ENCODE assay signal across 10 cellular contexts in the genomic region with DNA sequence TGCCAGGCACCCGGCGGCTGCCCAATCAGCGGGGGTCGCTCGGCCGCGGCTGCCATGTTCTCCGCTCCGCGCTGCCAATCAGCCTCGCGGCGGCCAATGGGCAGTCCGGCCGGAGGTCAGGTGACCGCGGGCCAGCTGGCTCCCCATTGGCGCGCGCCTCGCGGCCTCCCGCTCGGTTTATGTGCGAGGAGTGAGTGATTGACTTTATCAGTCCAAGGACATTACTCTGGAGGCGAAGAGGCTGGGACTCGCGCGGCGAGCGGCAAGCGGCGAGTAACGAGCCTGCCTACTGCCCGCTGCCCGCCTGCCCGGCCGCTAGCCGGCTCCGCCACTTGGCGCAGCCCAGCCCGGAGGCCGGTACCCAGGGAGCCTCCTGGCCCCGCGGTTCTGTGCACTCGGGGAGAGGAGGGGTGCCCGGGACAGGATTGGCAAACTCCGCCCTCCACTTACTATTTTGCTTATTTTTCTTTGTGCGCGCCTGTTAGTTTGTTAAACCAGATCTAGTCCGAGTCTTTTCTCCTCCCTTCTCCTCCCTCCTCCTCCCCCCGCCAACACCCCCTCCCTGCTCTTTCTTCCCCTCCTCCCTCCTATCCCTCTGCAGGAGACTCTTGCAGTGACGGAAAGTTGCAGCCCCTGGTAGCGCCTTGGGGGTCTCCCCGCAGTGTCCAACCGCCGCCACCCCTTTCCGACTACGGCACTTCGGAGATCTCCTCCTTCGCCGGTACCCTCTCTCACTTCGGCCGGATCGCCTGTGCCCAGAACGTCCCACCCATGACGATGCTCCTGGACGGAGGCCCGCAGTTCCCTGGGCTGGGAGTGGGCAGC. TPM values are rescaled to one million over a fixed set of nuclear protein-coding genes. Genes with fewer than 3 reads are reported as not detected.
DNase-seq lines count a peak whose midpoint lies in the region; ATAC-seq, FAIRE-seq and TF ChIP-seq lines count a peak whose summit lies in the region.
"Had no signal": no experiment of that assay in that cellular context is flagged by ENCODE, and none has a peak within 500 bp of the region (broad histone marks: within the 10 kb centered on the region; RNA-seq: fewer than 3 reads in every experiment).

A gene (plus strand): TSS at position 207 of the 825 bp plus-strand sequence. CDS start 565 bp downstream, at position 772.

- H3K9me3 Mint-ChIP-seq in WTC11: no peaks in the 10 kb centered on the region

- POLR2A ChIA-PET in WTC11 (lab: Charles Lee): interaction anchor here (1.0 to 1.9 kb wide), 5 partner anchors 8 to 16 kb away, joined by 3 to 8 read pairs (median 4); no protein-coding TSS in a partner anchor

- TF ChIP-seq POLR2A in H54 (IDR thresholded peaks at IDR 0.05; ENCODE audit: low read depth, low read length): no peak

- peaks cover 42% of the 10 kb centered on the region; the same call in 1 of the 2 replicates for H3K27me3 ChIP-seq in HUES64 (ENCODE audit: insufficient read depth, low read length)

- peaks cover 23% of the 10 kb centered on the region; the same call in 1 of the 2 replicates for H3K4me1 ChIP-seq in HUES64 (ENCODE audit: insufficient read depth, low read length)

- peak within 1 kb of the TSS; percentile 97 for H3K4me3 Mint-ChIP-seq in WTC11

- intact Hi-C loops in head of caudate nucleus (cut with DNase I): no loop called here

- peak within 1 kb of the TSS; percentile 84 for H3K4me3 ChIP-seq in HUES64 (ENCODE audit: low read length)
- H3K4me3 ChIP-seq: K562 had no signal

- H3K27ac ChIP-seq in HUES64 (ENCODE audit: low read depth, low read length): peak within 1 kb of the TSS; percentile 99; the same call in 1 of the 2 replicates
- H3K27ac ChIP-seq: neutrophil had no signal

- H3K36me3 ChIP-seq in HUES64 (ENCODE audit: insufficient read depth, low read length): peaks cover 22% of the 10 kb centered on the region
- H3K36me3 ChIP-seq: neutrophil had no signal

- no peak for TF ChIP-seq CTCF in WTC11 (IDR thresholded peaks at IDR 0.05)

- peak within 1 kb of the TSS; percentile 73 for H3K9ac ChIP-seq in HUES64 (ENCODE audit: low read depth, low read length)

- no peaks in the 10 kb centered on the region for H3K27me3 Mint-ChIP-seq in WTC11 (ENCODE audit: low read depth)

- DNase-seq in WTC11 (ENCODE audit: low spot score) (peak; percentile 84), head of caudate nucleus (peak; percentile 40 to 88 (median 74)), occipital lobe (lab: John Stamatoyannopoulos, UW) (peak; percentile 22), COLO668 (lab: John Stamatoyannopoulos, UW; ENCODE audit: unreplicated experiment) (no peak), RPMI8226 (no peak), H54 (ENCODE audit: insufficient read length, low spot score) (no peak)

- ATAC-seq in WTC11 (peak; percentile 61), GM21717 (IDR thresholded peaks at IDR 0.05; ENCODE audit: unreplicated experiment) (no peak)
- ATAC-seq: K562 had no signal

- CTCF ChIA-PET in WTC11 (lab: Charles Lee): interaction anchor here (0.5 to 2.1 kb wide), 2 partner anchors 17 to 135 kb away, joined by 3 to 9 read pairs; no protein-coding TSS in a partner anchor

- H3K27ac Mint-ChIP-seq in WTC11: peak within 1 kb of the TSS; percentile 96

- WGBS in HUES64: under 1% methylated on average over 69 of the region's 69 CpGs

- peaks cover 26% of the 10 kb centered on the region for H3K4me1 Mint-ChIP-seq in WTC11

- peaks cover 32% of the 10 kb centered on the region for H3K36me3 Mint-ChIP-seq in WTC11

- FAIRE-seq in H54 (lab: Jason Lieb, UNC): no peak
- FAIRE-seq: K562 had no signal

- H3K9me3 ChIP-seq in HUES64 (ENCODE audit: insufficient read depth, low read depth, low read length): no peaks in the 10 kb centered on the region
- H3K9me3 ChIP-seq: neutrophil had no signal

TF ChIP-seq in WTC11, 78 proteins besides CTCF, POLR2A, EP300 and RAD21:
- TF ChIP-seq, protein P1, sequence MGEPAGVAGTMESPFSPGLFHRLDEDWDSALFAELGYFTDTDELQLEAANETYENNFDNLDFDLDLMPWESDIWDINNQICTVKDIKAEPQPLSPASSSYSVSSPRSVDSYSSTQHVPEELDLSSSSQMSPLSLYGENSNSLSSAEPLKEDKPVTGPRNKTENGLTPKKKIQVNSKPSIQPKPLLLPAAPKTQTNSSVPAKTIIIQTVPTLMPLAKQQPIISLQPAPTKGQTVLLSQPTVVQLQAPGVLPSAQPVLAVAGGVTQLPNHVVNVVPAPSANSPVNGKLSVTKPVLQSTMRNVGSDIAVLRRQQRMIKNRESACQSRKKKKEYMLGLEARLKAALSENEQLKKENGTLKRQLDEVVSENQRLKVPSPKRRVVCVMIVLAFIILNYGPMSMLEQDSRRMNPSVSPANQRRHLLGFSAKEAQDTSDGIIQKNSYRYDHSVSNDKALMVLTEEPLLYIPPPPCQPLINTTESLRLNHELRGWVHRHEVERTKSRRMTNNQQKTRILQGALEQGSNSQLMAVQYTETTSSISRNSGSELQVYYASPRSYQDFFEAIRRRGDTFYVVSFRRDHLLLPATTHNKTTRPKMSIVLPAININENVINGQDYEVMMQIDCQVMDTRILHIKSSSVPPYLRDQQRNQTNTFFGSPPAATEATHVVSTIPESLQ (CRISPR knock-in tag; IDR thresholded peaks at IDR 0.05): no peak
- TF ChIP-seq, protein P2, sequence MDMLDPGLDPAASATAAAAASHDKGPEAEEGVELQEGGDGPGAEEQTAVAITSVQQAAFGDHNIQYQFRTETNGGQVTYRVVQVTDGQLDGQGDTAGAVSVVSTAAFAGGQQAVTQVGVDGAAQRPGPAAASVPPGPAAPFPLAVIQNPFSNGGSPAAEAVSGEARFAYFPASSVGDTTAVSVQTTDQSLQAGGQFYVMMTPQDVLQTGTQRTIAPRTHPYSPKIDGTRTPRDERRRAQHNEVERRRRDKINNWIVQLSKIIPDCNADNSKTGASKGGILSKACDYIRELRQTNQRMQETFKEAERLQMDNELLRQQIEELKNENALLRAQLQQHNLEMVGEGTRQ (CRISPR knock-in tag; IDR thresholded peaks at IDR 0.05): peak; percentile 93
- TF ChIP-seq, protein P3, sequence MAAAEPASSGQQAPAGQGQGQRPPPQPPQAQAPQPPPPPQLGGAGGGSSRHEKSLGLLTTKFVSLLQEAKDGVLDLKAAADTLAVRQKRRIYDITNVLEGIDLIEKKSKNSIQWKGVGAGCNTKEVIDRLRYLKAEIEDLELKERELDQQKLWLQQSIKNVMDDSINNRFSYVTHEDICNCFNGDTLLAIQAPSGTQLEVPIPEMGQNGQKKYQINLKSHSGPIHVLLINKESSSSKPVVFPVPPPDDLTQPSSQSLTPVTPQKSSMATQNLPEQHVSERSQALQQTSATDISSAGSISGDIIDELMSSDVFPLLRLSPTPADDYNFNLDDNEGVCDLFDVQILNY (CRISPR knock-in tag; IDR thresholded peaks at IDR 0.05): no peak
- TF ChIP-seq SMAD4 (CRISPR knock-in tag; IDR thresholded peaks at IDR 0.05) (no peak), JUN (CRISPR knock-in tag; IDR thresholded peaks at IDR 0.05) (no peak), GTF2I (CRISPR knock-in tag; conservative IDR thresholded peaks at IDR 0.05) (no peak), SOX15 (CRISPR knock-in tag; IDR thresholded peaks at IDR 0.05) (no peak), MYBL2 (CRISPR knock-in tag; IDR thresholded peaks at IDR 0.05) (no peak), NFYB (CRISPR knock-in tag; conservative IDR thresholded peaks at IDR 0.05; ENCODE audit: low read depth) (peak; percentile 63), CREB1 (CRISPR knock-in tag; IDR thresholded peaks at IDR 0.05) (no peak), ATF1 (CRISPR knock-in tag; IDR thresholded peaks at IDR 0.05) (no peak), GABPB1 (CRISPR knock-in tag; IDR thresholded peaks at IDR 0.05) (no peak), CBFB (CRISPR knock-in tag; IDR thresholded peaks at IDR 0.05; ENCODE audit: low read depth) (no peak)
- TF ChIP-seq, protein P4, sequence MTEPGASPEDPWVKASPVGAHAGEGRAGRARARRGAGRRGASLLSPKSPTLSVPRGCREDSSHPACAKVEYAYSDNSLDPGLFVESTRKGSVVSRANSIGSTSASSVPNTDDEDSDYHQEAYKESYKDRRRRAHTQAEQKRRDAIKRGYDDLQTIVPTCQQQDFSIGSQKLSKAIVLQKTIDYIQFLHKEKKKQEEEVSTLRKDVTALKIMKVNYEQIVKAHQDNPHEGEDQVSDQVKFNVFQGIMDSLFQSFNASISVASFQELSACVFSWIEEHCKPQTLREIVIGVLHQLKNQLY (CRISPR knock-in tag; IDR thresholded peaks at IDR 0.05): no peak
- TF ChIP-seq, protein P5, sequence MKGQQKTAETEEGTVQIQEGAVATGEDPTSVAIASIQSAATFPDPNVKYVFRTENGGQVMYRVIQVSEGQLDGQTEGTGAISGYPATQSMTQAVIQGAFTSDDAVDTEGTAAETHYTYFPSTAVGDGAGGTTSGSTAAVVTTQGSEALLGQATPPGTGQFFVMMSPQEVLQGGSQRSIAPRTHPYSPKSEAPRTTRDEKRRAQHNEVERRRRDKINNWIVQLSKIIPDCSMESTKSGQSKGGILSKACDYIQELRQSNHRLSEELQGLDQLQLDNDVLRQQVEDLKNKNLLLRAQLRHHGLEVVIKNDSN (CRISPR knock-in tag; IDR thresholded peaks at IDR 0.05): peak; percentile 89

RNA-seq across cellular contexts. Expression of the gene that starts here (rescaled TPM):
- polyA plus RNA-seq in HUES64 (2013, experiment 1 of 2): 56.5 TPM
- polyA plus RNA-seq in HUES64 (2013, experiment 2 of 2): 56.5 TPM
- 75.3 to 78.0 TPM (median 77.9 TPM) in 3 replicates for total RNA-seq in WTC11 (2021)
- total RNA-seq in occipital lobe: 1.4 TPM
- total RNA-seq: K562 had no signal
- polyA plus RNA-seq: K562 had no signal

Comparison
In these comparisons a context has a peak if more than half of its experiments do, and no peak if none do; other contexts are left out.
1. RNA of the gene that starts here (total RNA-seq): 75.3 to 78.0 TPM in WTC11; 1.4 TPM in occipital lobe (single experiment); every median in the first group is over 10 times any median in the second.
2. DNase-seq: peak in WTC11 (single experiment), head of caudate nucleus (42 of 42) and occipital lobe (single experiment); none in COLO668 (single experiment), RPMI8226 (single experiment) and H54 (single experiment).